In the genomic region with DNA sequence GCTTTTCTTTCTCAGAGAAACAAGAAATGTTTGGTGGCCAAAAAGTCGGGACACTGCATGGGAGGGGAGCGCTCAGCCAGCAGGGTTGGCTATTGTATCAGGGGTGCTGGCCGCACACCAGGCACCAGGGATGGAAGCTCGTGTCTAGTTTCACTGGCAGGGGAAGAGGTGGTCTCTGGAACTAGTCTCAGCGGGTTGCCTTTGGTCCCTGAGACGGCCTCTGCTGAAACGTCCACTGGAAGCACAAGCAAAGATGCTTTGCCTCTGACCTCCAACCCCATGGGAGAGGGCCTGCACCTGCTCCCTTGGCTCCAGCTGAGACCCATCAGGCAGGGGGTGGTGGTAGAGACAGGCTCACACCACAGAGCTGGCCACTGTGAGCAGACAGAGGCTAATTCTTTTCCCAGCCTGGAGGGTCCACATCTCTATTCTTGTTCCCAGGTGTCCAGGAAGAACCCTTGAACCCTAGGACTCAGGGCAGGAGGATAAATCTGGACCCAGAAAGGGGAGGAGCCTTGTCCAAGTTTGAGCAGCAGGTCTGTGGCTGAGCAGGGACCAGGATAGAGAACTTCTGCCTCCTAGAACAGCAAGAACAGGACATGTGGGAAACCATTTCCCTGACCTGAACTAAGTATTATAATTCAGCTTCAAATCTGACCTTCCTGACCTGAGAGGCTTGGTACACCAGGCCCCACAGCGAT, we compare ENCODE assay signal across 9 cellular contexts.
DNase-seq lines count a peak whose midpoint lies in the region; TF ChIP-seq lines count a peak whose summit lies in the region.
"Had no signal": no experiment of that assay in that cellular context is flagged by ENCODE, and none has a peak within 500 bp of the region (broad histone marks: within the 10 kb centered on the region; RNA-seq: fewer than 3 reads in every experiment).

No MANE protein-coding gene starts in this region.

- no peaks in the 10 kb centered on the region for H3K79me2 ChIP-seq in ACC112 (ENCODE audit: control insufficient read depth, insufficient read depth, low read length, unreplicated experiment)
- peaks cover 41% of the 10 kb centered on the region for H3K79me2 ChIP-seq in MM.1S (ENCODE audit: low read length)

- no peak for TF ChIP-seq CTCF in MM.1S (IDR thresholded peaks at IDR 0.05; ENCODE audit: low read length)
- no peak for TF ChIP-seq CTCF in epithelial cell of proximal tubule (conservative IDR thresholded peaks at IDR 0.05; ENCODE audit: low read depth, low read length)

- peak overlapping the region; percentile 73; the same call in 1 of the 2 replicates for H3K4me3 ChIP-seq in ACC112 (ENCODE audit: low read depth, low read length)
- H3K4me3 ChIP-seq in MM.1S (ENCODE audit: low read length), result peak overlapping the region; percentile 64
- H3K4me3 ChIP-seq in epithelial cell of proximal tubule (ENCODE audit: low read depth, low read length), result peak overlapping the region; percentile 52
- H3K4me3 ChIP-seq in neuronal stem cell (ENCODE audit: low read length in 2 of 2), result peak overlapping the region in 1 of 2 donors; percentile 32
- H3K4me3 ChIP-seq in H7 (ENCODE audit: insufficient read depth, low read depth, low read length), result no peak overlapping the region; the same call in 1 of the 2 replicates

- H2BK12ac ChIP-seq in neuronal stem cell (ENCODE audit: low read length), result no peak overlapping the region

- H4K8ac ChIP-seq in neuronal stem cell (ENCODE audit: low read depth, low read length), result no peak overlapping the region

- H3K4me2 ChIP-seq in MM.1S (ENCODE audit: low read depth, low read length) (peak overlapping the region; percentile 97), neuronal stem cell (ENCODE audit: insufficient read depth, low read length, poor library complexity, severe bottlenecking) (no peak overlapping the region)

- no peak overlapping the region for H3K27ac ChIP-seq in ACC112 (ENCODE audit: low read depth, low read length)
- peak overlapping the region; percentile 28; the same call in 1 of the 2 replicates for H3K27ac ChIP-seq in MM.1S (ENCODE audit: low read length)
- no peak overlapping the region for H3K27ac ChIP-seq in neuronal stem cell (replicated peaks; ENCODE audit: low read length)

- DNase-seq in MM.1S (no peak), epithelial cell of proximal tubule (ENCODE audit: low read depth) (no peak), neuronal stem cell (ENCODE audit: low spot score) (no peak), mucosa of gallbladder (ENCODE audit: low spot score) (no peak), H7 (no peak), NCI-H1105 (lab: John Stamatoyannopoulos, UW) (no peak)
- no peak for DNase-seq in activated CD4-positive, CD25-positive, alpha-beta regulatory T cell treated with anti-CD3 and anti-CD28 coated beads, Interleukin-2, amount 50 U/mL, for 72 hours
- DNase-seq: activated CD4-positive, alpha-beta memory T cell treated with anti-CD3 and anti-CD28 coated beads, Interleukin-2, amount 10 ng/mL, durations not matched to agents 7 days and 5 days had no signal

- H2BK120ac ChIP-seq in neuronal stem cell (ENCODE audit: low read depth, low read length), result no peak overlapping the region

- no peak overlapping the region for H3K23ac ChIP-seq in neuronal stem cell (ENCODE audit: low read depth, low read length, poor library complexity)

- H3K4me1 ChIP-seq in ACC112 (ENCODE audit: control insufficient read depth, insufficient read depth, low read length, unreplicated experiment) (peaks cover 15% of the 10 kb centered on the region), MM.1S (ENCODE audit: low read length) (peaks cover 17% of the 10 kb centered on the region), neuronal stem cell (ENCODE audit: control insufficient read depth in 2 of 2, insufficient read depth in 1 of 2, low read depth in 1 of 2, low read length in 2 of 2) (peaks cover 20 to 24% of the 10 kb centered on the region in 2 donors)

- no peaks in the 10 kb centered on the region for H3K36me3 ChIP-seq in ACC112 (ENCODE audit: insufficient read depth, low read length)
- no peaks in the 10 kb centered on the region for H3K36me3 ChIP-seq in MM.1S (replicated peaks; ENCODE audit: insufficient read depth, low read length)
- H3K36me3 ChIP-seq in neuronal stem cell (replicated peaks in 1 of 2; ENCODE audit: control insufficient read depth in 2 of 2, insufficient read depth in 2 of 2, low read length in 2 of 2), result no peaks in the 10 kb centered on the region
- no peaks in the 10 kb centered on the region for H3K36me3 ChIP-seq in H7 (replicated peaks; ENCODE audit: control insufficient read depth, insufficient read depth, low read length)

- H3K9me3 ChIP-seq in MM.1S (replicated peaks; ENCODE audit: insufficient read depth, low read length) (no peaks in the 10 kb centered on the region), neuronal stem cell (replicated peaks in 1 of 2; ENCODE audit: control insufficient read depth in 2 of 2, insufficient read depth in 1 of 2, low read depth in 1 of 2, low read length in 2 of 2) (no peaks in the 10 kb centered on the region)

- H3K18ac ChIP-seq in neuronal stem cell (ENCODE audit: low read length), result peak overlapping the region; percentile 34

- H2BK15ac ChIP-seq in neuronal stem cell (ENCODE audit: low read length), result no peak overlapping the region

- H3K9ac ChIP-seq in MM.1S (ENCODE audit: low read length) (peak overlapping the region; percentile 48; the same call in 1 of the 2 replicates), neuronal stem cell (ENCODE audit: low read depth, low read length, poor library complexity) (no peak overlapping the region)

- no peak overlapping the region for H4K91ac ChIP-seq in neuronal stem cell (ENCODE audit: low read depth, low read length, poor library complexity)

- WGBS in neuronal stem cell (ENCODE audit: extremely low coverage in 2 of 2, insufficient read length in 2 of 2, insufficient replicate concordance in 1 of 2), 2 donors, result no CpG with 5 or more reads among the region's 8 CpGs

- no peak overlapping the region for H3K4ac ChIP-seq in neuronal stem cell (ENCODE audit: low read length)

- H4K20me1 ChIP-seq in MM.1S (ENCODE audit: insufficient read depth, low read length), result no peaks in the 10 kb centered on the region

- no peak overlapping the region for H2BK5ac ChIP-seq in neuronal stem cell (ENCODE audit: low read length)

- H2AK5ac ChIP-seq in neuronal stem cell (ENCODE audit: low read depth, low read length), result no peak overlapping the region

- peaks cover 9% of the 10 kb centered on the region; the same call in 1 of the 2 replicates for H3F3A ChIP-seq in MM.1S (ENCODE audit: insufficient read depth, low read length)

- no peaks in the 10 kb centered on the region for H3K27me3 ChIP-seq in ACC112 (ENCODE audit: insufficient read depth, low read length)
- no peaks in the 10 kb centered on the region for H3K27me3 ChIP-seq in MM.1S (replicated peaks; ENCODE audit: insufficient read depth, low read length)
- H3K27me3 ChIP-seq in neuronal stem cell (ENCODE audit: control insufficient read depth in 3 of 3, insufficient read depth in 3 of 3, low read depth in 1 of 3, low read length in 3 of 3), result peaks cover 0 to 18% (median 0%) of the 10 kb centered on the region in 3 experiments
- H3K27me3 ChIP-seq in H7 (ENCODE audit: control insufficient read depth, insufficient read depth, low read length), result no peaks in the 10 kb centered on the region

- H2AFZ ChIP-seq in ACC112 (ENCODE audit: low read length, unreplicated experiment) (no peak overlapping the region), MM.1S (ENCODE audit: low read length) (no peak overlapping the region), neuronal stem cell (ENCODE audit: low read length) (peak overlapping the region; percentile 6)

- H3K14ac ChIP-seq in neuronal stem cell (ENCODE audit: low read length), result no peak overlapping the region

- H3K79me1 ChIP-seq in neuronal stem cell (ENCODE audit: low read depth, low read length), result no peaks in the 10 kb centered on the region

- H3K9me2 ChIP-seq in MM.1S (replicated peaks; ENCODE audit: insufficient read depth, low read length), result no peaks in the 10 kb centered on the region
